ENCODE assay signal across 28 cellular contexts in genomic region chr2:28533021-28533420, GRCh38.
"Had no signal": no experiment of that assay in that cellular context is flagged by ENCODE, and none has a peak within 500 bp of the region (broad histone marks: within the 10 kb centered on the region; RNA-seq: fewer than 3 reads in every experiment).

No MANE protein-coding gene starts in this region.

- H3K27ac ChIP-seq: stomach, suprapubic skin, testis, thoracic aorta, thyroid gland, tibial artery, tibial nerve, transverse colon, upper lobe of left lung, upper lobe of right lung, uterus, vagina had no signal

- ATAC-seq: stimulated activated effector memory CD8-positive, alpha-beta T cell treated with anti-CD3 and anti-CD28 coated beads, Interleukin-12 subunit alpha, Interleukin-12 subunit beta, amount 100 ng/mL, for 72 hours; stimulated activated memory B cell treated with anti-CD40 and anti-IgM and Interleukin-4, amounts not matched to agents 10 μg/mL and 1 μg/mL and 100 μg/mL, for 72 hours; stimulated activated naive B cell treated with anti-CD40 and anti-IgM and Interleukin-4, amounts not matched to agents 10 μg/mL and 1 μg/mL and 100 μg/mL, for 72 hours; stimulated activated naive CD8-positive, alpha-beta T cell treated with anti-CD3 and anti-CD28 coated beads, Interleukin-15, amount 100 ng/mL, for 72 hours; stimulated activated naive CD8-positive, alpha-beta T cell treated with anti-CD3 and anti-CD28 coated beads, Interleukin-15, Interleukin-2, amounts not matched to agents 100 U/mL and 50 U/mL, for 24 hours; upper lobe of right lung had no signal

- H3K4me3 ChIP-seq: stomach, suprapubic skin, testis, thoracic aorta, thyroid gland, tibial artery, tibial nerve, transverse colon, upper lobe of left lung, upper lobe of right lung, uterus, vagina had no signal

- H3K27me3 ChIP-seq: suprapubic skin, testis, thyroid gland, tibial artery, tibial nerve, transverse colon, upper lobe of left lung, upper lobe of right lung, uterus, vagina had no signal

- DNase-seq: stimulated activated CD4-positive, alpha-beta T cell treated with anti-CD3 and anti-CD28 coated beads, Interleukin-2, amount 100 ng/mL, for 48 hours; stimulated activated CD4-positive, alpha-beta T cell treated with anti-CD3 and anti-CD28 coated beads, Interleukin-4, amount 100 ng/mL, for 1 hour; stimulated activated CD4-positive, alpha-beta T cell treated with anti-CD3 and anti-CD28 coated beads, Interleukin-4, amount 100 ng/mL, for 24 hours; stimulated activated CD4-positive, alpha-beta T cell treated with anti-CD3 and anti-CD28 coated beads, Interleukin-4, amount 100 ng/mL, for 4 hours; stimulated activated CD8-positive, alpha-beta memory T cell treated with anti-CD3 and anti-CD28 coated beads, Interleukin-4, amount 100 ng/mL, for 48 hours; stimulated activated naive B cell treated with anti-CD40 and anti-IgM and Interleukin-4, amounts not matched to agents 10 μg/mL and 1 μg/mL and 100 μg/mL, for 72 hours; stimulated activated naive CD4-positive, alpha-beta T cell; stimulated activated naive CD4-positive, alpha-beta T cell treated with Interleukin-2 at 50 U/mL for 16 hours; stimulated activated naive CD8-positive, alpha-beta T cell treated with anti-CD3 and anti-CD28 coated beads, Interleukin-15, amount 100 ng/mL, for 72 hours; stimulated activated naive CD8-positive, alpha-beta T cell treated with anti-CD3 and anti-CD28 coated beads, Interleukin-15, Interleukin-2, amounts not matched to agents 100 U/mL and 50 U/mL, for 24 hours; stomach; substantia nigra; testis; thyroid gland; tibial artery; transverse colon; trophoblast cell; upper lobe of left lung; upper lobe of right lung; uterus had no signal

- H3K9me3 ChIP-seq: stomach, suprapubic skin, testis, thoracic aorta, thyroid gland, tibial artery, tibial nerve, transverse colon, upper lobe of left lung, upper lobe of right lung, uterus, vagina had no signal

- H3K9me3 Mint-ChIP-seq: stimulated activated effector memory CD8-positive, alpha-beta T cell treated with anti-CD3 and anti-CD28 coated beads, Interleukin-12 subunit alpha, Interleukin-12 subunit beta, amount 100 ng/mL, for 72 hours; stimulated activated memory B cell treated with anti-CD40 and anti-IgM and Interleukin-4, amounts not matched to agents 10 μg/mL and 1 μg/mL and 100 μg/mL, for 72 hours; stimulated activated naive B cell treated with anti-CD40 and anti-IgM and Interleukin-4, amounts not matched to agents 10 μg/mL and 1 μg/mL and 100 μg/mL, for 72 hours; stimulated activated naive CD8-positive, alpha-beta T cell treated with anti-CD3 and anti-CD28 coated beads, Interleukin-15, amount 100 ng/mL, for 72 hours; stimulated activated naive CD8-positive, alpha-beta T cell treated with anti-CD3 and anti-CD28 coated beads, Interleukin-15, Interleukin-2, amounts not matched to agents 100 ng/mL and 50 ng/mL, for 24 hours; type B pancreatic cell had no signal

- H3K27me3 Mint-ChIP-seq: stimulated activated memory B cell treated with anti-CD40 and anti-IgM and Interleukin-4, amounts not matched to agents 10 μg/mL and 1 μg/mL and 100 μg/mL, for 72 hours; stimulated activated naive CD8-positive, alpha-beta T cell treated with anti-CD3 and anti-CD28 coated beads, Interleukin-15, Interleukin-2, amounts not matched to agents 100 ng/mL and 50 ng/mL, for 24 hours had no signal

- H3K36me3 ChIP-seq: stomach, suprapubic skin, thoracic aorta, thyroid gland, tibial artery, tibial nerve, transverse colon, upper lobe of left lung, upper lobe of right lung, uterus, vagina had no signal

- H3K27ac Mint-ChIP-seq: stimulated activated effector memory CD8-positive, alpha-beta T cell treated with anti-CD3 and anti-CD28 coated beads, Interleukin-12 subunit alpha, Interleukin-12 subunit beta, amount 100 ng/mL, for 72 hours; stimulated activated memory B cell treated with anti-CD40 and anti-IgM and Interleukin-4, amounts not matched to agents 10 μg/mL and 1 μg/mL and 100 μg/mL, for 72 hours; stimulated activated naive B cell treated with anti-CD40 and anti-IgM and Interleukin-4, amounts not matched to agents 10 μg/mL and 1 μg/mL and 100 μg/mL, for 72 hours; stimulated activated naive CD8-positive, alpha-beta T cell treated with anti-CD3 and anti-CD28 coated beads, Interleukin-15, amount 100 ng/mL, for 72 hours; stimulated activated naive CD8-positive, alpha-beta T cell treated with anti-CD3 and anti-CD28 coated beads, Interleukin-15, Interleukin-2, amounts not matched to agents 100 ng/mL and 50 ng/mL, for 24 hours; type B pancreatic cell had no signal

- H3K36me3 Mint-ChIP-seq: stimulated activated effector memory CD8-positive, alpha-beta T cell treated with anti-CD3 and anti-CD28 coated beads, Interleukin-12 subunit alpha, Interleukin-12 subunit beta, amount 100 ng/mL, for 72 hours; stimulated activated memory B cell treated with anti-CD40 and anti-IgM and Interleukin-4, amounts not matched to agents 10 μg/mL and 1 μg/mL and 100 μg/mL, for 72 hours; stimulated activated naive B cell treated with anti-CD40 and anti-IgM and Interleukin-4, amounts not matched to agents 10 μg/mL and 1 μg/mL and 100 μg/mL, for 72 hours; type B pancreatic cell had no signal

- H3K4me3 Mint-ChIP-seq: stimulated activated effector memory CD8-positive, alpha-beta T cell treated with anti-CD3 and anti-CD28 coated beads, Interleukin-12 subunit alpha, Interleukin-12 subunit beta, amount 100 ng/mL, for 72 hours; stimulated activated memory B cell treated with anti-CD40 and anti-IgM and Interleukin-4, amounts not matched to agents 10 μg/mL and 1 μg/mL and 100 μg/mL, for 72 hours; stimulated activated naive B cell treated with anti-CD40 and anti-IgM and Interleukin-4, amounts not matched to agents 10 μg/mL and 1 μg/mL and 100 μg/mL, for 72 hours; stimulated activated naive CD8-positive, alpha-beta T cell treated with anti-CD3 and anti-CD28 coated beads, Interleukin-15, amount 100 ng/mL, for 72 hours; stimulated activated naive CD8-positive, alpha-beta T cell treated with anti-CD3 and anti-CD28 coated beads, Interleukin-15, Interleukin-2, amounts not matched to agents 100 ng/mL and 50 ng/mL, for 24 hours; type B pancreatic cell had no signal

- H3K4me1 Mint-ChIP-seq: stimulated activated memory B cell treated with anti-CD40 and anti-IgM and Interleukin-4, amounts not matched to agents 10 μg/mL and 1 μg/mL and 100 μg/mL, for 72 hours; stimulated activated naive B cell treated with anti-CD40 and anti-IgM and Interleukin-4, amounts not matched to agents 10 μg/mL and 1 μg/mL and 100 μg/mL, for 72 hours; stimulated activated naive CD8-positive, alpha-beta T cell treated with anti-CD3 and anti-CD28 coated beads, Interleukin-15, amount 100 ng/mL, for 72 hours had no signal

- H3K4me1 ChIP-seq: stomach, suprapubic skin, testis, thyroid gland, tibial nerve, transverse colon, upper lobe of left lung, upper lobe of right lung, uterus, vagina had no signal
